In genomic region chr4:10045481-10045880, GRCh38 we compare ENCODE assay signal across 18 cellular contexts. TPM values are rescaled to one million over a fixed set of nuclear protein-coding genes. Genes with fewer than 3 reads are reported as not detected.
DNase-seq lines count a peak whose midpoint lies in the region; FAIRE-seq and TF ChIP-seq lines count a peak whose summit lies in the region.
"Had no signal": no experiment of that assay in that cellular context is flagged by ENCODE, and none has a peak within 500 bp of the region (broad histone marks: within the 10 kb centered on the region; RNA-seq: fewer than 3 reads in every experiment).

No MANE protein-coding gene starts in this region.

- H3K4me1 ChIP-seq in kidney (ENCODE audit: control insufficient read depth in 1 of 2, insufficient read depth in 1 of 2, low read depth in 1 of 2, low read length in 2 of 2) (peaks cover 4% of the 10 kb centered on the region in 2 donors), Peyer's patch (peaks cover 0 to 6% (median 0%) of the 10 kb centered on the region in 4 donors)
- no peaks in the 10 kb centered on the region for H3K4me1 ChIP-seq in CD8-positive, alpha-beta memory T cell (ENCODE audit: insufficient read depth, low read length)

- H3K9me3 Mint-ChIP-seq in CD8-positive, alpha-beta memory T cell, result peaks cover 12 to 16% (median 12%) of the 10 kb centered on the region in 5 donors
- no peaks in the 10 kb centered on the region for H3K9me3 Mint-ChIP-seq in endothelial cell (ENCODE audit: unreplicated experiment)

- H3K27ac Mint-ChIP-seq in CD8-positive, alpha-beta memory T cell, result no peak overlapping the region
- no peak overlapping the region for H3K27ac Mint-ChIP-seq in endothelial cell (ENCODE audit: unreplicated experiment)
- H3K27ac Mint-ChIP-seq: activated CD4-positive, alpha-beta memory T cell treated with anti-CD3 and anti-CD28 coated beads, Interleukin-2, amount 10 ng/mL, durations not matched to agents 7 days and 5 days; activated naive CD8-positive, alpha-beta T cell treated with anti-CD3 and anti-CD28 coated beads, Interleukin-2, amount 50 U/mL, for 24 hours; GM23338 had no signal

- in situ Hi-C loops in ACHN (cut with HindIII; ENCODE audit: low pct_ligation_motif_present, low pct_unique_long_range_greater_than_20kb, low sequenced_read_pairs) (no loop called here), astrocyte of the cerebellum (cut with HindIII; ENCODE audit: low sequenced_read_pairs) (no loop called here)

- H3K36me3 ChIP-seq in kidney (ENCODE audit: control insufficient read depth in 1 of 2, insufficient read depth in 2 of 2, low read length in 2 of 2), result no peaks in the 10 kb centered on the region
- H3K36me3 ChIP-seq in CD8-positive, alpha-beta memory T cell (ENCODE audit: insufficient read depth, low read length), result no peaks in the 10 kb centered on the region
- no peaks in the 10 kb centered on the region for H3K36me3 ChIP-seq in Peyer's patch
- H3K36me3 ChIP-seq: heart right ventricle, left ventricle myocardium inferior had no signal

- no peak for TF ChIP-seq POLR2A in Peyer's patch (IDR thresholded peaks at IDR 0.05)

- no peak overlapping the region for H3K9ac ChIP-seq in kidney (ENCODE audit: low read length in 2 of 2)

- CTCF ChIA-PET in CD8-positive, alpha-beta memory T cell (lab: Charles Lee), result no interaction called here

- peaks cover 0 to 17% (median 14%) of the 10 kb centered on the region in 3 donors for H3K4me1 Mint-ChIP-seq in CD8-positive, alpha-beta memory T cell
- H3K4me1 Mint-ChIP-seq in endothelial cell (ENCODE audit: unreplicated experiment), result peaks cover 7% of the 10 kb centered on the region

- peak; percentile 90 for FAIRE-seq in kidney (lab: Jason Lieb, UNC)
- FAIRE-seq: colon, D721Med had no signal

- H3K4me3 Mint-ChIP-seq in CD8-positive, alpha-beta memory T cell, result no peak overlapping the region
- H3K4me3 Mint-ChIP-seq in endothelial cell (ENCODE audit: unreplicated experiment), result no peak overlapping the region
- H3K4me3 Mint-ChIP-seq: activated CD4-positive, alpha-beta memory T cell treated with anti-CD3 and anti-CD28 coated beads, Interleukin-2, amount 10 ng/mL, durations not matched to agents 7 days and 5 days; activated naive CD8-positive, alpha-beta T cell treated with anti-CD3 and anti-CD28 coated beads, Interleukin-2, amount 50 U/mL, for 24 hours; GM23338; naive B cell had no signal

- peaks cover 0 to 7% of the 10 kb centered on the region in 2 donors for H3K27me3 Mint-ChIP-seq in CD8-positive, alpha-beta memory T cell
- peaks cover 5% of the 10 kb centered on the region for H3K27me3 Mint-ChIP-seq in endothelial cell (ENCODE audit: unreplicated experiment)
- H3K27me3 Mint-ChIP-seq: activated naive CD8-positive, alpha-beta T cell treated with anti-CD3 and anti-CD28 coated beads, Interleukin-2, amount 50 U/mL, for 24 hours had no signal

- peaks cover 8 to 30% (median 17%) of the 10 kb centered on the region in 3 donors for H3K36me3 Mint-ChIP-seq in CD8-positive, alpha-beta memory T cell
- H3K36me3 Mint-ChIP-seq in endothelial cell (ENCODE audit: low read depth, unreplicated experiment), result no peaks in the 10 kb centered on the region

- H3K9me3 ChIP-seq in kidney (ENCODE audit: control insufficient read depth in 1 of 2, low read length in 2 of 2) (peaks cover 0 to 7% of the 10 kb centered on the region in 2 donors), Peyer's patch (peaks cover 0 to 4% (median 0%) of the 10 kb centered on the region in 4 donors)
- H3K9me3 ChIP-seq in CD8-positive, alpha-beta memory T cell (ENCODE audit: low read length), result no peaks in the 10 kb centered on the region

- TF ChIP-seq CTCF in HL-60 (IDR thresholded peaks at IDR 0.05; ENCODE audit: insufficient read depth, low read length) (no peak), astrocyte of the cerebellum (IDR thresholded peaks at IDR 0.05; ENCODE audit: low read depth, low read length, missing control alignments) (no peak), kidney (IDR thresholded peaks at IDR 0.05; ENCODE audit: borderline replicate concordance, extremely low read depth, insufficient read depth) (no peak), endothelial cell (IDR thresholded peaks at IDR 0.05; ENCODE audit: unreplicated experiment) (no peak), GM20000 (IDR thresholded peaks at IDR 0.05; ENCODE audit: extremely low read depth, missing control alignments) (no peak), Peyer's patch (IDR thresholded peaks at IDR 0.05) (no peak)

- POLR2A ChIA-PET in CD8-positive, alpha-beta memory T cell (lab: Charles Lee), result no interaction called here

- H3K27ac ChIP-seq in HL-60 (replicated peaks), result 0 out of 2 replicates have a peak overlapping the region, but pooled peaks have one; percentile 8
- H3K27ac ChIP-seq in kidney (ENCODE audit: low read depth in 2 of 2, low read length in 2 of 2), result peak overlapping the region in 1 of 2 donors; percentile 64
- no peak overlapping the region for H3K27ac ChIP-seq in CD8-positive, alpha-beta memory T cell (ENCODE audit: low read depth, low read length)
- no peak overlapping the region for H3K27ac ChIP-seq in Peyer's patch
- H3K27ac ChIP-seq: left ventricle myocardium inferior had no signal

- DNase-seq in ACHN (peak; percentile 97), HL-60 (ENCODE audit: low read depth in 1 of 2, low spot score in 1 of 2) (no peak), astrocyte of the cerebellum (ENCODE audit: low read depth) (peak; percentile 60), kidney (no peak), endothelial cell (ENCODE audit: low spot score) (no peak), GM20000 (ENCODE audit: low spot score) (no peak), Peyer's patch (no peak)
- DNase-seq in CD8-positive, alpha-beta memory T cell, result no peak
- DNase-seq: activated CD4-positive, alpha-beta memory T cell treated with anti-CD3 and anti-CD28 coated beads, Interleukin-2, amount 10 ng/mL, durations not matched to agents 7 days and 5 days; activated naive CD8-positive, alpha-beta T cell treated with anti-CD3 and anti-CD28 coated beads, Interleukin-2, amount 50 U/mL, for 24 hours; heart right ventricle; left ventricle myocardium inferior; naive B cell; NCI-H1105; NCI-H446 treated with DMSO at 0.1 percent for 48 hours had no signal

- no peaks in the 10 kb centered on the region for H3K27me3 ChIP-seq in HL-60 (ENCODE audit: insufficient read depth, poor library complexity, severe bottlenecking)
- H3K27me3 ChIP-seq in CD8-positive, alpha-beta memory T cell (ENCODE audit: insufficient read depth, low read length, poor library complexity, severe bottlenecking), result no peaks in the 10 kb centered on the region
- H3K27me3 ChIP-seq in Peyer's patch, result no peaks in the 10 kb centered on the region
- H3K27me3 ChIP-seq: heart right ventricle had no signal

- no peak overlapping the region for H3K4me3 ChIP-seq in HL-60 (replicated peaks; ENCODE audit: insufficient read depth, low read length)
- no peak overlapping the region for H3K4me3 ChIP-seq in astrocyte of the cerebellum (ENCODE audit: low read depth, low read length)
- no peak overlapping the region for H3K4me3 ChIP-seq in kidney (ENCODE audit: low read length in 2 of 2)
- H3K4me3 ChIP-seq in CD8-positive, alpha-beta memory T cell (ENCODE audit: low read length), result no peak overlapping the region
- H3K4me3 ChIP-seq in Peyer's patch, result no peak overlapping the region
- H3K4me3 ChIP-seq: GM23338, heart right ventricle, left ventricle myocardium inferior had no signal

- intact Hi-C loops in kidney (cut with DNase I), result no loop called here

RNA-seq across cellular contexts. Expression of gene SLC2A9, which starts 24.2 kb away (rescaled TPM):
- total RNA-seq in kidney, result 47.6 TPM
- polyA plus RNA-seq in kidney (ENCODE audit: insufficient read depth, low read depth, low replicate concordance), result 41.5 TPM
- 1 to 10 TPM; 3.0 to 3.1 TPM for total RNA-seq in CD8-positive, alpha-beta memory T cell
- 1.8 TPM for polyA plus RNA-seq in CD8-positive, alpha-beta memory T cell
- 0.72 TPM for total RNA-seq in endothelial cell (ENCODE audit: unreplicated experiment)
- 10 to 100 TPM in 3 of 4 donors, 1 to 10 TPM in 1; 8.3 to 24.1 (median 22.0) TPM for total RNA-seq in Peyer's patch

Comparison
In these comparisons a context has a peak if more than half of its experiments do, and no peak if none do; other contexts are left out.
1. DNase-seq: peak in ACHN (single experiment) and astrocyte of the cerebellum (single experiment); none in HL-60 (0 of 2), kidney (single experiment), CD8-positive, alpha-beta memory T cell (0 of 5), endothelial cell (single experiment), GM20000 (single experiment) and Peyer's patch (0 of 3).